ENCODE assay signal across 10 cellular contexts in genomic region chr21:46455575-46456385, GRCh38. TPM values are rescaled to one million over a fixed set of nuclear protein-coding genes. Genes with fewer than 3 reads are reported as not detected.
DNase-seq lines count a peak whose midpoint lies in the region; ATAC-seq and TF ChIP-seq lines count a peak whose summit lies in the region.
"Had no signal": no experiment of that assay in that cellular context is flagged by ENCODE, and none has a peak within 500 bp of the region (broad histone marks: within the 10 kb centered on the region; RNA-seq: fewer than 3 reads in every experiment).

No MANE protein-coding gene starts in this region.

- H3K36me3 ChIP-seq in CD4-positive, alpha-beta memory T cell (ENCODE audit: insufficient read depth, low read length), result no peaks in the 10 kb centered on the region

- no peak for DNase-seq in CD4-positive, alpha-beta memory T cell
- DNase-seq in OCI-M2 (lab: John Stamatoyannopoulos, UW; ENCODE audit: unreplicated experiment), result peak; percentile 80
- peak in 8 of 10 donors; percentile 35 to 77 (median 60) for DNase-seq in dorsolateral prefrontal cortex
- DNase-seq in natural killer cell, result no peak
- no peak for DNase-seq in activated effector memory CD4-positive, alpha-beta T cell treated with anti-CD3 and anti-CD28 coated beads, Interleukin-2, amount 50 U/mL, for 16 hours
- DNase-seq: NCI-H526; stimulated activated CD8-positive, alpha-beta memory T cell treated with anti-CD3 and anti-CD28 coated beads, Interleukin-4, amount 100 ng/mL, for 48 hours had no signal

- TF ChIP-seq CTCF in dorsolateral prefrontal cortex (IDR thresholded peaks at IDR 0.05 in 54 of 56, conservative IDR thresholded peaks at IDR 0.05 in 2 of 56; ENCODE audit: low read depth in 1 of 56, partially characterized antibody in 56 of 56) (peak in 2 of 56 donors; percentile 6 to 12), natural killer cell (IDR thresholded peaks at IDR 0.05) (no peak)

- peaks cover 18 to 55% (median 31%) of the 10 kb centered on the region in 4 donors for H3K4me1 Mint-ChIP-seq in CD4-positive, alpha-beta memory T cell
- H3K4me1 Mint-ChIP-seq in natural killer cell, result peaks cover 40 to 55% of the 10 kb centered on the region in 2 donors
- peaks cover 31% of the 10 kb centered on the region for H3K4me1 Mint-ChIP-seq in stimulated activated memory B cell treated with anti-CD40 and anti-IgM and Interleukin-4, amounts not matched to agents 10 μg/mL and 1 μg/mL and 100 μg/mL, for 72 hours

- POLR2A ChIA-PET in CD4-positive, alpha-beta memory T cell (lab: Charles Lee; ENCODE audit: partially characterized antibody), result interaction anchor here (0.6 kb wide), 1 partner anchor 34 kb away, joined by 3 read pairs; no protein-coding TSS in a partner anchor

- H3K27me3 ChIP-seq in CD4-positive, alpha-beta memory T cell (ENCODE audit: insufficient read depth, low read length), result no peaks in the 10 kb centered on the region
- no peaks in the 10 kb centered on the region for H3K27me3 ChIP-seq in dorsolateral prefrontal cortex

- H3K36me3 Mint-ChIP-seq in CD4-positive, alpha-beta memory T cell, result peaks cover 12 to 21% of the 10 kb centered on the region in 2 donors
- H3K36me3 Mint-ChIP-seq in natural killer cell, result no peaks in the 10 kb centered on the region
- peaks cover 19% of the 10 kb centered on the region for H3K36me3 Mint-ChIP-seq in stimulated activated memory B cell treated with anti-CD40 and anti-IgM and Interleukin-4, amounts not matched to agents 10 μg/mL and 1 μg/mL and 100 μg/mL, for 72 hours

- peak overlapping the region in 5 of 8 donors; percentile 6 to 54 (median 30) for H3K4me3 Mint-ChIP-seq in CD4-positive, alpha-beta memory T cell
- H3K4me3 Mint-ChIP-seq in natural killer cell, result no peak overlapping the region
- no peak overlapping the region for H3K4me3 Mint-ChIP-seq in stimulated activated memory B cell treated with anti-CD40 and anti-IgM and Interleukin-4, amounts not matched to agents 10 μg/mL and 1 μg/mL and 100 μg/mL, for 72 hours

- H3K27ac ChIP-seq in CD4-positive, alpha-beta memory T cell (ENCODE audit: low read depth, low read length), result no peak overlapping the region
- H3K27ac ChIP-seq in dorsolateral prefrontal cortex, result peak overlapping the region; percentile 13 to 97 (median 90)

- intact Hi-C loops in CD4-positive, alpha-beta memory T cell (cut with micrococcal nuclease), result no loop called here
- intact Hi-C loops in dorsolateral prefrontal cortex (cut with DNase I), result loop anchor here in 1 of 2 donors (10.0 kb wide), 2 partner anchors 231 to 311 kb away; partner anchors contain the start of gene LSS
- intact Hi-C loops in natural killer cell (cut with micrococcal nuclease), result loop anchor here (10.0 kb wide), 1 partner anchor 131 kb away; the partner anchor contains the start of genes C21orf58 and PCNT

- H3K27ac Mint-ChIP-seq in CD4-positive, alpha-beta memory T cell, result peak overlapping the region in 5 of 7 donors; percentile 9 to 74 (median 49)
- peak overlapping the region; percentile 8 to 54 for H3K27ac Mint-ChIP-seq in natural killer cell
- no peak overlapping the region for H3K27ac Mint-ChIP-seq in stimulated activated memory B cell treated with anti-CD40 and anti-IgM and Interleukin-4, amounts not matched to agents 10 μg/mL and 1 μg/mL and 100 μg/mL, for 72 hours

- no peaks in the 10 kb centered on the region for H3K9me3 Mint-ChIP-seq in CD4-positive, alpha-beta memory T cell
- no peaks in the 10 kb centered on the region for H3K9me3 Mint-ChIP-seq in natural killer cell
- H3K9me3 Mint-ChIP-seq in stimulated activated memory B cell treated with anti-CD40 and anti-IgM and Interleukin-4, amounts not matched to agents 10 μg/mL and 1 μg/mL and 100 μg/mL, for 72 hours, result no peaks in the 10 kb centered on the region

- no peak overlapping the region for H3K4me3 ChIP-seq in CD4-positive, alpha-beta memory T cell (ENCODE audit: low read length in 2 of 2)
- H3K4me3 ChIP-seq in dorsolateral prefrontal cortex, result peak overlapping the region in 22 of 59 donors; percentile 2 to 97 (median 16)

- H3K4me1 ChIP-seq in CD4-positive, alpha-beta memory T cell (ENCODE audit: insufficient read depth, low read length), result peaks cover 34% of the 10 kb centered on the region

- no peaks in the 10 kb centered on the region for H3K9me3 ChIP-seq in CD4-positive, alpha-beta memory T cell (ENCODE audit: control insufficient read depth in 1 of 2, low read length in 2 of 2)

- no peaks in the 10 kb centered on the region for H3K27me3 Mint-ChIP-seq in CD4-positive, alpha-beta memory T cell
- no peaks in the 10 kb centered on the region for H3K27me3 Mint-ChIP-seq in natural killer cell (ENCODE audit: low read depth in 2 of 2)
- no peaks in the 10 kb centered on the region for H3K27me3 Mint-ChIP-seq in stimulated activated memory B cell treated with anti-CD40 and anti-IgM and Interleukin-4, amounts not matched to agents 10 μg/mL and 1 μg/mL and 100 μg/mL, for 72 hours

- CTCF ChIA-PET in CD4-positive, alpha-beta memory T cell (lab: Charles Lee; ENCODE audit: partially characterized antibody), result interaction anchor here (0.6 to 2.3 kb wide), 3 partner anchors 12 to 96 kb away, joined by 3 to 7 read pairs (median 3); no protein-coding TSS in a partner anchor

- ATAC-seq in natural killer cell (no peak), GM21737 (IDR thresholded peaks at IDR 0.05; ENCODE audit: unreplicated experiment) (no peak), GM21619 (IDR thresholded peaks at IDR 0.05; ENCODE audit: unreplicated experiment) (no peak)
- ATAC-seq in stimulated activated memory B cell treated with anti-CD40 and anti-IgM and Interleukin-4, amounts not matched to agents 10 μg/mL and 1 μg/mL and 100 μg/mL, for 72 hours, result no peak

RNA-seq across cellular contexts. Expression of gene DIP2A, which starts 2.9 kb away (rescaled TPM):
- total RNA-seq in CD4-positive, alpha-beta memory T cell, result 10 to 100 TPM; 94.6 to 95.9 TPM
- 10 to 100 TPM; 14.1 to 17.8 TPM for polyA plus RNA-seq in CD4-positive, alpha-beta memory T cell
- total RNA-seq in dorsolateral prefrontal cortex (100 to 1,000 TPM in 1 of 120 experiments, 10 to 100 TPM in 119; 39.7 to 104 (median 66.4) TPM), natural killer cell (100 to 1,000 TPM; 166 to 308 (median 170) TPM)

Comparison
In these comparisons a context has a peak if more than half of its experiments do, and no peak if none do; other contexts are left out.
1. DNase-seq: peak in OCI-M2 (single experiment) and dorsolateral prefrontal cortex (8 of 10); none in CD4-positive, alpha-beta memory T cell (0 of 5), natural killer cell (single experiment) and activated effector memory CD4-positive, alpha-beta T cell treated with anti-CD3 and anti-CD28 coated beads, Interleukin-2, amount 50 U/mL, for 16 hours (single experiment).
2. H3K4me3 Mint-ChIP-seq: peak in CD4-positive, alpha-beta memory T cell (5 of 8); none in natural killer cell (single experiment) and stimulated activated memory B cell treated with anti-CD40 and anti-IgM and Interleukin-4, amounts not matched to agents 10 μg/mL and 1 μg/mL and 100 μg/mL, for 72 hours (single experiment).